In genomic region chr3:159390656-159391055, GRCh38 we compare ENCODE assay signal across 27 cellular contexts.
"Had no signal": no experiment of that assay in that cellular context is flagged by ENCODE, and none has a peak within 500 bp of the region (broad histone marks: within the 10 kb centered on the region; RNA-seq: fewer than 3 reads in every experiment).

No MANE protein-coding gene starts in this region.

- DNase-seq: dermis blood vessel endothelial cell; effector memory CD4-positive, alpha-beta T cell; heart left ventricle; kidney; mesendoderm; midbrain; naive thymus-derived CD4-positive, alpha-beta T cell; stimulated activated CD4-positive, alpha-beta T cell treated with anti-CD3 and anti-CD28 coated beads, Interleukin-12 subunit alpha, Interleukin-12 subunit beta, amount 100 ng/mL, for 4 hours; stimulated activated CD4-positive, alpha-beta T cell treated with anti-CD3 and anti-CD28 coated beads, Interleukin-1b, Interleukin-23, amount 100 ng/mL, for 48 hours; stimulated activated CD4-positive, alpha-beta T cell treated with anti-CD3 and anti-CD28 coated beads, Interleukin-4, amount 100 ng/mL, for 1 hour; stimulated activated CD8-positive, alpha-beta memory T cell treated with anti-CD3 and anti-CD28 coated beads, Interleukin-4, amount 100 ng/mL, for 48 hours; stimulated activated naive CD4-positive, alpha-beta T cell treated with Interleukin-2 at 50 U/mL for 16 hours; stomach; thyroid gland; trophoblast cell had no signal

- H3K27me3 ChIP-seq: esophagus muscularis mucosa, gastroesophageal sphincter, heart left ventricle, hepatocyte, neural progenitor cell, right atrium auricular region, stomach, thyroid gland, vagina had no signal

- H3K4me3 ChIP-seq: esophagus muscularis mucosa, gastroesophageal sphincter, heart left ventricle, hepatocyte, neural progenitor cell, prostate gland, right atrium auricular region, smooth muscle cell, stomach, thyroid gland, vagina had no signal

- H3K36me3 ChIP-seq: esophagus muscularis mucosa, gastroesophageal sphincter, heart left ventricle, neural progenitor cell, prostate gland, right atrium auricular region, stomach, thyroid gland, vagina had no signal

- ATAC-seq: foreskin keratinocyte; gastroesophageal sphincter; heart left ventricle; left lobe of liver; naive thymus-derived CD4-positive, alpha-beta T cell; sciatic nerve had no signal

- H3K9me3 ChIP-seq: esophagus muscularis mucosa, gastroesophageal sphincter, heart left ventricle, prostate gland, right atrium auricular region, thyroid gland, vagina had no signal

- H3K27ac ChIP-seq: esophagus muscularis mucosa, foreskin keratinocyte, gastroesophageal sphincter, heart left ventricle, hepatocyte, neural progenitor cell, parathyroid adenoma, prostate gland, right atrium auricular region, stomach, thyroid gland, vagina had no signal

- H3K4me1 ChIP-seq: esophagus muscularis mucosa, foreskin keratinocyte, gastroesophageal sphincter, heart left ventricle, neural progenitor cell, parathyroid adenoma, prostate gland, right atrium auricular region, stomach, thyroid gland, vagina had no signal
